In genomic region chr3:49554639-49555265, GRCh38 we compare ENCODE assay signal across 8 cellular contexts. TPM values are rescaled to one million over a fixed set of nuclear protein-coding genes. Genes with fewer than 3 reads are reported as not detected.
DNase-seq lines count a peak whose midpoint lies in the region; ATAC-seq, FAIRE-seq and TF ChIP-seq lines count a peak whose summit lies in the region.
"Had no signal": no experiment of that assay in that cellular context is flagged by ENCODE, and none has a peak within 500 bp of the region (broad histone marks: within the 10 kb centered on the region; RNA-seq: fewer than 3 reads in every experiment).

No MANE protein-coding gene starts in this region.

- H3K9me3 ChIP-seq in RWPE2 (ENCODE audit: severe bottlenecking) (no peaks in the 10 kb centered on the region), K562 (replicated peaks; ENCODE audit: control insufficient read depth, insufficient read depth, low read depth, low read length) (no peaks in the 10 kb centered on the region)

- intact Hi-C loops in K562 (cut with micrococcal nuclease), result loop anchor here (10.0 kb wide), 1 partner anchor 350 kb away; the partner anchor contains the start of gene MST1R

- ATAC-seq in GM18867 (IDR thresholded peaks at IDR 0.05; ENCODE audit: unreplicated experiment) (peak; percentile 66), HG02840 (IDR thresholded peaks at IDR 0.05; ENCODE audit: low FRiP score, unreplicated experiment) (peak; percentile 63), RWPE2 (ENCODE audit: low read depth) (peak; percentile 62), K562 (peak; percentile 77)

- H3K9me1 ChIP-seq in K562 (ENCODE audit: control insufficient read depth, insufficient read depth, low read length), result no peaks in the 10 kb centered on the region

- in situ Hi-C loops in K562 (cut with MboI), result no loop called here

- CTCF ChIA-PET in K562 (lab: Yijun Ruan, JAX; ENCODE audit: low intra/inter-chr PET ratio), result no interaction called here

- WGBS in K562 (ENCODE audit: insufficient coverage, low coverage, missing lambda C conversion rate), result 0% methylated on average over 9 of the region's 65 CpGs

- TF ChIP-seq CTCF in RWPE2 (IDR thresholded peaks at IDR 0.05; ENCODE audit: poor library complexity, severe bottlenecking) (no peak), K562 (IDR thresholded peaks at IDR 0.05 in 2 of 3, conservative IDR thresholded peaks at IDR 0.05 in 1 of 3; ENCODE audit: insufficient read depth in 2 of 3, low read depth in 1 of 3, low read length in 3 of 3) (no peak), kidney epithelial cell (IDR thresholded peaks at IDR 0.05; ENCODE audit: insufficient read depth, low read length, poor library complexity, severe bottlenecking) (no peak)

- TF ChIP-seq EP300 in K562 (IDR thresholded peaks at IDR 0.05; ENCODE audit: low read length), result no peak

- H3K79me2 ChIP-seq in K562 (ENCODE audit: control insufficient read depth, insufficient read depth, low read length), result peaks cover 3% of the 10 kb centered on the region; the same call in 1 of the 3 replicates

- H2AFZ ChIP-seq in K562 (ENCODE audit: low read depth, low read length), result no peak overlapping the region

- H3K27me3 ChIP-seq in RWPE2 (ENCODE audit: insufficient read depth, poor library complexity, severe bottlenecking), result no peaks in the 10 kb centered on the region
- H3K27me3 ChIP-seq in K562 (ENCODE audit: control insufficient read depth in 2 of 2, insufficient read depth in 2 of 2, low read length in 2 of 2), result no peaks in the 10 kb centered on the region
- peaks cover 21% of the 10 kb centered on the region for H3K27me3 ChIP-seq in kidney epithelial cell (ENCODE audit: control insufficient read depth, insufficient read depth, low read length)

- peak overlapping the region in 1 of 2 experiments; percentile 80; a peak in 2 of 4 replicates for H3K9ac ChIP-seq in K562 (ENCODE audit: insufficient read depth in 1 of 2, low read depth in 2 of 2, low read length in 2 of 2)

- H3K4me1 ChIP-seq in RWPE2 (ENCODE audit: insufficient read depth, poor library complexity, severe bottlenecking) (no peaks in the 10 kb centered on the region), K562 (replicated peaks in 1 of 2; ENCODE audit: control insufficient read depth in 2 of 2, insufficient read depth in 2 of 2, low read length in 2 of 2) (peaks cover 14 to 27% of the 10 kb centered on the region in 2 experiments; a peak in 4 of 5 replicates)

- POLR2A ChIA-PET in K562 (lab: Yijun Ruan, JAX), result interaction anchor here (0.6 to 0.8 kb wide), 2 partner anchors 15 to 406 kb away, joined by 4 to 6 read pairs; no protein-coding TSS in a partner anchor

- peak overlapping the region; percentile 73 for H3K4me2 ChIP-seq in K562 (ENCODE audit: insufficient read depth, low read length)

- no peak for TF ChIP-seq POLR2A in K562 (conservative IDR thresholded peaks at IDR 0.05)

- H3K27ac ChIP-seq in RWPE2 (ENCODE audit: poor library complexity, severe bottlenecking) (no peak overlapping the region), K562 (ENCODE audit: extremely low read depth, low read depth, low read length) (no peak overlapping the region)

- no peak for DNase-seq in RWPE2 (ENCODE audit: low spot score)
- peak; percentile 23 to 80 (median 73) for DNase-seq in K562 (ENCODE audit: extremely low read depth in 1 of 4, low spot score in 3 of 4)
- no peak for DNase-seq in kidney epithelial cell (ENCODE audit: low read depth)
- peak; percentile 47 to 61 for DNase-seq in stimulated activated CD4-positive, alpha-beta T cell treated with anti-CD3 and anti-CD28 coated beads, Interleukin-2, amount 100 ng/mL, for 48 hours
- DNase-seq in COR-L47 (lab: John Stamatoyannopoulos, UW), result no peak

- no peak for FAIRE-seq in K562 (lab: Jason Lieb, UNC)
- FAIRE-seq: colon had no signal

- H4K20me1 ChIP-seq in K562 (replicated peaks; ENCODE audit: control insufficient read depth, insufficient read depth, low read length), result 0 out of 2 replicates have a peak, but pooled peaks cover 4% of the 10 kb centered on the region

- H3K36me3 ChIP-seq in RWPE2 (ENCODE audit: low read depth) (no peaks in the 10 kb centered on the region), K562 (ENCODE audit: control insufficient read depth, insufficient read depth, low read length) (no peaks in the 10 kb centered on the region), kidney epithelial cell (ENCODE audit: control insufficient read depth, insufficient read depth, low read length) (no peaks in the 10 kb centered on the region)

- H3K4me3 ChIP-seq in RWPE2 (ENCODE audit: severe bottlenecking), result peak overlapping the region; percentile 70
- H3K4me3 ChIP-seq in K562, result peak overlapping the region; percentile 40
- H3K4me3 ChIP-seq in kidney epithelial cell (ENCODE audit: low read depth, low read length), result peak overlapping the region; percentile 26

- no peak for TF ChIP-seq RAD21 in K562 (CRISPR knock-in tag; conservative IDR thresholded peaks at IDR 0.05 in 1 of 2, IDR thresholded peaks at IDR 0.05 in 1 of 2)

- no TSS peak for BruUV-seq in K562 (replicated peaks; lab: Mats Ljungman, UMichigan)

TF ChIP-seq in K562, 482 proteins besides CTCF, POLR2A, EP300 and RAD21 (continues in another document):
- no peak for TF ChIP-seq FOXK2 (conservative IDR thresholded peaks at IDR 0.05 in 1 of 2, IDR thresholded peaks at IDR 0.05 in 1 of 2; ENCODE audit: low read depth in 2 of 2)
- peak; percentile 66; the same call in 1 of the 2 replicates for TF ChIP-seq ETS1 (conservative IDR thresholded peaks at IDR 0.05; ENCODE audit: control insufficient read depth, low read depth, low read length)
- TF ChIP-seq E2F6 (IDR thresholded peaks at IDR 0.05; ENCODE audit: borderline replicate concordance in 1 of 2, extremely low read depth in 1 of 2, insufficient read depth in 1 of 2, insufficient read length in 1 of 2, low read depth in 1 of 2, low read length in 1 of 2, poor library complexity in 1 of 2, severe bottlenecking in 1 of 2), result peak in 1 of 2 experiments; percentile 57
- no peak for TF ChIP-seq AFF4 (CRISPR knock-in tag; IDR thresholded peaks at IDR 0.05)
- TF ChIP-seq CXXC5 (CRISPR knock-in tag; IDR thresholded peaks at IDR 0.05), result peak; percentile 57
- TF ChIP-seq NBN (IDR thresholded peaks at IDR 0.05; ENCODE audit: low read depth), result no peak

RNA-seq across cellular contexts. Expression of gene BSN, which starts 0.5 kb away (rescaled TPM):
- 0.63 and 2.7 TPM in 2 replicates for total RNA-seq in K562 (2011; cell fraction: chromatin; rRNA removed; ENCODE audit: low replicate concordance)
- 1.1 and 1.3 TPM in 2 replicates for total RNA-seq in K562 (2011; cell fraction: nucleolus; rRNA removed)
- total RNA-seq in K562 (2011; cell fraction: nucleoplasm; rRNA removed), result 0.99 and 1.2 TPM in 2 replicates
- total RNA-seq in K562 (2014; rRNA removed) (0.57 and 0.64 TPM in 2 replicates), K562 (2014; rRNA removed; fragmentation: Illumina TruSeq; extraction: Trizol) (0.13 and 0.29 TPM in 2 replicates), K562 (2015; rRNA removed; fragmentation: Illumina TruSeq; extraction: Trizol) (0.25 and 0.26 TPM in 2 replicates), K562 (2021) (1.2 and 1.5 TPM in 2 replicates), kidney epithelial cell (0.92 and 2.7 TPM in 2 replicates)
- polyA plus RNA-seq in K562 (2011; rRNA removed) (0.05 and 0.10 TPM in 2 replicates), K562 (2014; fragmentation: Illumina TruSeq; extraction: Trizol) (0.39 and 0.62 TPM in 2 replicates), K562 (2014; fragmentation: Nextera tagmentation; extraction: Ambion mirVana) (under 1 TPM; 0.03 to 0.06 TPM), K562 (2014; rRNA removed) (0.54 and 0.58 TPM in 2 replicates)
- polyA plus RNA-seq in K562 (2011; cell fraction: cytosol; rRNA removed), result 0.07 and 0.25 TPM in 2 replicates
- 0.29 and 0.95 TPM in 2 replicates for polyA plus RNA-seq in K562 (2011; cell fraction: nucleus; rRNA removed)
- 0.24 and 0.57 TPM in 2 replicates for polyA plus RNA-seq in K562 (2012)
- 0.09 and 0.53 TPM in 2 replicates for polyA minus RNA-seq in K562 (2011; rRNA and poly(A)+ RNA removed)
- 0.57 and 0.64 TPM in 2 replicates for polyA minus RNA-seq in K562 (2011; cell fraction: cytosol; rRNA and poly(A)+ RNA removed)
- 0.33 and 0.40 TPM in 2 replicates for polyA minus RNA-seq in K562 (2011; cell fraction: nucleus; rRNA and poly(A)+ RNA removed)

Comparison
In these comparisons a context has a peak if more than half of its experiments do, and no peak if none do; other contexts are left out.
1. DNase-seq: peak in K562 (4 of 4) and stimulated activated CD4-positive, alpha-beta T cell treated with anti-CD3 and anti-CD28 coated beads, Interleukin-2, amount 100 ng/mL, for 48 hours (2 of 2); none in RWPE2 (single experiment), kidney epithelial cell (single experiment) and COR-L47 (single experiment).
2. Peak in every context shown above with its lines, with median percentiles within 50 percentile points of each other: ATAC-seq and H3K4me3 ChIP-seq.